Comparison of ENCODE assay signal across 10 cellular contexts in genomic region chr12:101051901-101052550, GRCh38.
A peak's percentile ranks its signal among the peaks of the same experiment; 100 is the strongest.
DNase-seq lines count a peak whose midpoint lies in the region; ATAC-seq lines count a peak whose summit lies in the region.
"Had no signal": no experiment of that assay in that cellular context is flagged by ENCODE, and none has a peak within 500 bp of the region (broad histone marks: within the 10 kb centered on the region; RNA-seq: fewer than 3 reads in every experiment).

No MANE protein-coding gene starts in this region.

- DNase-seq in ACHN (peak; percentile 95), HT-29 (ENCODE audit: low spot score) (peak; percentile 68), astrocyte of the hippocampus (ENCODE audit: low read depth, low spot score) (peak; percentile 92), lung microvascular endothelial cell (ENCODE audit: low read depth in 2 of 2) (peak; percentile 33 to 96), hypothalamus (lab: John Stamatoyannopoulos, UW) (no peak), DMS79 (lab: John Stamatoyannopoulos, UW) (no peak), Karpas-422 (no peak)
- DNase-seq: SHP77; stimulated activated CD4-positive, alpha-beta T cell treated with anti-CD3 and anti-CD28 coated beads, Interleukin-2, amount 100 ng/mL, for 48 hours had no signal

- no peaks in the 10 kb centered on the region for H3K9me3 ChIP-seq in Karpas-422 (ENCODE audit: low read length)

- H3K27ac ChIP-seq in Karpas-422 (ENCODE audit: low read length) = no peak overlapping the region

- H3K4me2 ChIP-seq in Karpas-422 (ENCODE audit: low read depth, low read length, poor library complexity, severe bottlenecking) = no peak overlapping the region

- no peaks in the 10 kb centered on the region for H4K20me1 ChIP-seq in Karpas-422 (ENCODE audit: insufficient read depth, low read depth, low read length)

- no peaks in the 10 kb centered on the region for H3K9me2 ChIP-seq in Karpas-422 (replicated peaks; ENCODE audit: insufficient read depth, low read length)

- no peak for ATAC-seq in GM21717 (IDR thresholded peaks at IDR 0.05; ENCODE audit: unreplicated experiment)

- H3K9ac ChIP-seq in Karpas-422 (ENCODE audit: low read length) = no peak overlapping the region

- no peaks in the 10 kb centered on the region for H3K27me3 ChIP-seq in Karpas-422 (ENCODE audit: low read length)

- no peaks in the 10 kb centered on the region for H3K79me2 ChIP-seq in Karpas-422 (ENCODE audit: low read length)

- H2AFZ ChIP-seq in Karpas-422 (ENCODE audit: low read length) = no peak overlapping the region

- no peaks in the 10 kb centered on the region for H3K4me1 ChIP-seq in Karpas-422 (ENCODE audit: low read length)

- no peaks in the 10 kb centered on the region for H3K36me3 ChIP-seq in Karpas-422 (ENCODE audit: insufficient read depth, low read length)

- in situ Hi-C loops in ACHN (cut with HindIII; ENCODE audit: low pct_ligation_motif_present, low pct_unique_long_range_greater_than_20kb, low sequenced_read_pairs) = no loop called here

- H3K4me3 ChIP-seq in Karpas-422 (ENCODE audit: low read length) = no peak overlapping the region

Comparison
In these comparisons a context has a peak if more than half of its experiments do, and no peak if none do; other contexts are left out.
1. DNase-seq: peak in ACHN (single experiment), HT-29 (single experiment), astrocyte of the hippocampus (single experiment) and lung microvascular endothelial cell (2 of 2); none in hypothalamus (0 of 51), DMS79 (single experiment) and Karpas-422 (single experiment).